ENCODE assay signal across 20 cellular contexts in genomic region chr7:42768037-42768436, GRCh38.
A peak's percentile ranks its signal among the peaks of the same experiment; 100 is the strongest.
DNase-seq lines count a peak whose midpoint lies in the region; ATAC-seq and TF ChIP-seq lines count a peak whose summit lies in the region.
"Had no signal": no experiment of that assay in that cellular context is flagged by ENCODE, and none has a peak within 500 bp of the region (broad histone marks: within the 10 kb centered on the region; RNA-seq: fewer than 3 reads in every experiment).

No MANE protein-coding gene starts in this region.

- TF ChIP-seq CTCF in WTC11 (IDR thresholded peaks at IDR 0.05) (no peak), breast epithelium (IDR thresholded peaks at IDR 0.05) (no peak)

- peaks cover 4% of the 10 kb centered on the region; the same call in 1 of the 2 replicates for H3K4me1 Mint-ChIP-seq in WTC11
- H3K4me1 Mint-ChIP-seq: B cell, CD14-positive monocyte had no signal

- no peaks in the 10 kb centered on the region for H3K36me3 Mint-ChIP-seq in WTC11
- H3K36me3 Mint-ChIP-seq: CD14-positive monocyte had no signal

- no peaks in the 10 kb centered on the region for H3K9me3 ChIP-seq in breast epithelium
- H3K9me3 ChIP-seq: SK-N-SH had no signal

- no peak overlapping the region for H3K4me3 Mint-ChIP-seq in WTC11
- H3K4me3 Mint-ChIP-seq: B cell, CD14-positive monocyte, HFFc6 had no signal

- POLR2A ChIA-PET in WTC11 (lab: Charles Lee) = no interaction called here

- H3K27me3 Mint-ChIP-seq in WTC11 (ENCODE audit: low read depth) = no peaks in the 10 kb centered on the region; the same call in 1 of the 2 replicates

- no peaks in the 10 kb centered on the region for H3K36me3 ChIP-seq in breast epithelium

- H3K27ac Mint-ChIP-seq in WTC11 = no peak overlapping the region
- H3K27ac Mint-ChIP-seq: B cell, CD14-positive monocyte, HFFc6 had no signal

- H3K9me3 Mint-ChIP-seq in WTC11 = peaks cover 3% of the 10 kb centered on the region
- H3K9me3 Mint-ChIP-seq: HFFc6 had no signal

- peak; percentile 43 for DNase-seq in ELF-1 (ENCODE audit: low read depth, low spot score)
- no peak for DNase-seq in WTC11 (ENCODE audit: low spot score)
- DNase-seq in iPS-NIHi11 (ENCODE audit: low spot score) = peak; percentile 16
- DNase-seq in middle frontal gyrus (ENCODE audit: extremely low spot score, low spot score) = no peak
- no peak for DNase-seq in breast epithelium (ENCODE audit: low spot score in 2 of 2)
- DNase-seq in NCI-H2107 treated with DMSO at 0.1 percent for 48 hours (lab: John Stamatoyannopoulos, UW; ENCODE audit: unreplicated experiment) = no peak
- DNase-seq: HFFc6, KBM-7, NCI-H1105, NCI-H146, NCI-H2029, NCI-H2171 treated with DMSO at 0.1 percent for 48 hours, NCI-H446, NCI-H526, SIG-M5, SK-N-SH had no signal

- H3K27ac ChIP-seq in breast epithelium = no peak overlapping the region

- H3K4me3 ChIP-seq in breast epithelium = no peak overlapping the region

- no peaks in the 10 kb centered on the region for H3K27me3 ChIP-seq in breast epithelium

- no peak for TF ChIP-seq POLR2A in breast epithelium (IDR thresholded peaks at IDR 0.05)

- ATAC-seq in HG03342 (IDR thresholded peaks at IDR 0.05; ENCODE audit: unreplicated experiment) = peak; percentile 68
- ATAC-seq in WTC11 = peak; percentile 80
- ATAC-seq in GM19452 (IDR thresholded peaks at IDR 0.05; ENCODE audit: unreplicated experiment) = no peak

- intact Hi-C loops in breast epithelium (cut with DNase I; ENCODE audit: low total_unique reads) = no loop called here

- H3K4me1 ChIP-seq in breast epithelium = no peaks in the 10 kb centered on the region

- CTCF ChIA-PET in WTC11 (lab: Charles Lee) = interaction anchor here (1.1 to 1.6 kb wide), 2 partner anchors 23 to 31 kb away, joined by 3 to 6 read pairs; no protein-coding TSS in a partner anchor

TF ChIP-seq in WTC11, 78 proteins besides CTCF, POLR2A, EP300 and RAD21:
- TF ChIP-seq FOXP1 (CRISPR knock-in tag; IDR thresholded peaks at IDR 0.05; ENCODE audit: borderline replicate concordance) = no peak
- no peak for TF ChIP-seq JAZF1 (CRISPR knock-in tag; IDR thresholded peaks at IDR 0.05)
- TF ChIP-seq ETV6 (CRISPR knock-in tag; IDR thresholded peaks at IDR 0.05) = no peak
- no peak for TF ChIP-seq JUN (CRISPR knock-in tag; IDR thresholded peaks at IDR 0.05)
- TF ChIP-seq ZNF219 (CRISPR knock-in tag; IDR thresholded peaks at IDR 0.05; ENCODE audit: borderline replicate concordance) = no peak
- no peak for TF ChIP-seq CREB1 (CRISPR knock-in tag; IDR thresholded peaks at IDR 0.05)
- TF ChIP-seq ZNF671 (CRISPR knock-in tag; IDR thresholded peaks at IDR 0.05) = no peak
- TF ChIP-seq TEAD1 (CRISPR knock-in tag; IDR thresholded peaks at IDR 0.05) = no peak
- no peak for TF ChIP-seq MXD4 (CRISPR knock-in tag; IDR thresholded peaks at IDR 0.05; ENCODE audit: borderline replicate concordance)
- no peak for TF ChIP-seq CREM (CRISPR knock-in tag; IDR thresholded peaks at IDR 0.05)
- TF ChIP-seq, protein P1, sequence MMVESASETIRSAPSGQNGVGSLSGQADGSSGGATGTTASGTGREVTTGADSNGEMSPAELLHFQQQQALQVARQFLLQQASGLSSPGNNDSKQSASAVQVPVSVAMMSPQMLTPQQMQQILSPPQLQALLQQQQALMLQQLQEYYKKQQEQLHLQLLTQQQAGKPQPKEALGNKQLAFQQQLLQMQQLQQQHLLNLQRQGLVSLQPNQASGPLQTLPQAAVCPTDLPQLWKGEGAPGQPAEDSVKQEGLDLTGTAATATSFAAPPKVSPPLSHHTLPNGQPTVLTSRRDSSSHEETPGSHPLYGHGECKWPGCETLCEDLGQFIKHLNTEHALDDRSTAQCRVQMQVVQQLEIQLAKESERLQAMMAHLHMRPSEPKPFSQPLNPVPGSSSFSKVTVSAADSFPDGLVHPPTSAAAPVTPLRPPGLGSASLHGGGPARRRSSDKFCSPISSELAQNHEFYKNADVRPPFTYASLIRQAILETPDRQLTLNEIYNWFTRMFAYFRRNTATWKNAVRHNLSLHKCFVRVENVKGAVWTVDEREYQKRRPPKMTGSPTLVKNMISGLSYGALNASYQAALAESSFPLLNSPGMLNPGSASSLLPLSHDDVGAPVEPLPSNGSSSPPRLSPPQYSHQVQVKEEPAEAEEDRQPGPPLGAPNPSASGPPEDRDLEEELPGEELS (CRISPR knock-in tag; IDR thresholded peaks at IDR 0.05) = no peak
- TF ChIP-seq SMAD4 (CRISPR knock-in tag; IDR thresholded peaks at IDR 0.05) = no peak
- no peak for TF ChIP-seq MYBL2 (CRISPR knock-in tag; IDR thresholded peaks at IDR 0.05)
- TF ChIP-seq ZNF232 (CRISPR knock-in tag; IDR thresholded peaks at IDR 0.05) = no peak
- TF ChIP-seq, protein P2, sequence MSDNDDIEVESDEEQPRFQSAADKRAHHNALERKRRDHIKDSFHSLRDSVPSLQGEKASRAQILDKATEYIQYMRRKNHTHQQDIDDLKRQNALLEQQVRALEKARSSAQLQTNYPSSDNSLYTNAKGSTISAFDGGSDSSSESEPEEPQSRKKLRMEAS (CRISPR knock-in tag; IDR thresholded peaks at IDR 0.05) = no peak
- TF ChIP-seq ZNF416 (CRISPR knock-in tag; IDR thresholded peaks at IDR 0.05) = no peak
- no peak for TF ChIP-seq NR3C1 (CRISPR knock-in tag; conservative IDR thresholded peaks at IDR 0.05; ENCODE audit: low read depth)

Comparison
In these comparisons a context has a peak if more than half of its experiments do, and no peak if none do; other contexts are left out.
1. DNase-seq: peak in ELF-1 (single experiment) and iPS-NIHi11 (single experiment); none in WTC11 (single experiment), middle frontal gyrus (single experiment), breast epithelium (0 of 2) and NCI-H2107 treated with DMSO at 0.1 percent for 48 hours (single experiment).